In genomic region chr16:50721549-50722409, GRCh38 we compare ENCODE assay signal across 1 cellular context.
TF ChIP-seq lines count a peak whose summit lies in the region.

No MANE protein-coding gene starts in this region.

TF ChIP-seq in GM23338, 12 proteins besides CTCF, POLR2A, EP300 and RAD21:
- TF ChIP-seq NANOG (IDR thresholded peaks at IDR 0.05; ENCODE audit: borderline replicate concordance) (no peak), ZNF462 (CRISPR knock-in tag; IDR thresholded peaks at IDR 0.05) (no peak), POLR2AphosphoS5 (IDR thresholded peaks at IDR 0.05; ENCODE audit: low read depth) (no peak), REST (IDR thresholded peaks at IDR 0.05; ENCODE audit: unreplicated experiment) (no peak), JUNB (IDR thresholded peaks at IDR 0.05; ENCODE audit: unreplicated experiment) (no peak), EZH2phosphoT487 (IDR thresholded peaks at IDR 0.05; ENCODE audit: unreplicated experiment) (no peak)
